Comparison of ENCODE assay signal across 11 cellular contexts in genomic region chr2:134401789-134402188, GRCh38.
A peak's percentile ranks its signal among the peaks of the same experiment; 100 is the strongest.
DNase-seq lines count a peak whose midpoint lies in the region; ATAC-seq and TF ChIP-seq lines count a peak whose summit lies in the region.
"Had no signal": no experiment of that assay in that cellular context is flagged by ENCODE, and none has a peak within 500 bp of the region (broad histone marks: within the 10 kb centered on the region; RNA-seq: fewer than 3 reads in every experiment).

No MANE protein-coding gene starts in this region.

- H3K4me3 ChIP-seq in right cardiac atrium (ENCODE audit: low read length): no peak overlapping the region

- H3K9me3 Mint-ChIP-seq in HFFc6: no peaks in the 10 kb centered on the region
- no peaks in the 10 kb centered on the region for H3K9me3 Mint-ChIP-seq in activated T-helper 17 cell treated with anti-CD3 and anti-CD28 coated beads, Interleukin-2, amount 50 U/mL, for 72 hours
- H3K9me3 Mint-ChIP-seq: activated T-helper 2 cell treated with anti-CD3 and anti-CD28 coated beads, Interferon-gamma antibody, Interleukin-2, Interleukin-4, amounts not matched to agents 10 μg/mL and 5 μg/mL and 100 μg/mL, durations not matched to agents 14 hours and 24 hours and 36 hours; mesothelial cell of epicardium had no signal

- peak overlapping the region; percentile 20; the same call in 1 of the 2 replicates for H3K4me3 Mint-ChIP-seq in HFFc6
- no peak overlapping the region for H3K4me3 Mint-ChIP-seq in activated T-helper 17 cell treated with anti-CD3 and anti-CD28 coated beads, Interleukin-2, amount 50 U/mL, for 72 hours
- H3K4me3 Mint-ChIP-seq: mesothelial cell of epicardium had no signal

- TF ChIP-seq CTCF in HFFc6 (IDR thresholded peaks at IDR 0.05): no peak

- intact Hi-C loops in right cardiac atrium (cut with DNase I): loop anchor here in 2 of 4 donors (5.0 to 10.0 kb wide), 3 partner anchors 147 to 284 kb away; partner anchors contain the start of gene MGAT5 (in 1 of the 2)

- peak overlapping the region; percentile 18 for H3K27ac ChIP-seq in right cardiac atrium (ENCODE audit: low read length)

- H3K36me3 Mint-ChIP-seq in HFFc6 (ENCODE audit: low read depth): peaks cover 32% of the 10 kb centered on the region
- H3K36me3 Mint-ChIP-seq in activated T-helper 17 cell treated with anti-CD3 and anti-CD28 coated beads, Interleukin-2, amount 50 U/mL, for 72 hours (ENCODE audit: low read depth): peaks cover 70% of the 10 kb centered on the region

- no peaks in the 10 kb centered on the region for H3K27me3 ChIP-seq in right cardiac atrium (ENCODE audit: control insufficient read depth, insufficient read depth)

- peaks cover 98% of the 10 kb centered on the region for H3K4me1 Mint-ChIP-seq in HFFc6 (ENCODE audit: low read depth)
- H3K4me1 Mint-ChIP-seq in activated T-helper 17 cell treated with anti-CD3 and anti-CD28 coated beads, Interleukin-2, amount 50 U/mL, for 72 hours: peaks cover 16% of the 10 kb centered on the region

- 27% methylated on average over 2 of the region's 2 CpGs for WGBS in right cardiac atrium

- no peak for ATAC-seq in activated T-helper 17 cell treated with anti-CD3 and anti-CD28 coated beads, Interleukin-2, amount 50 U/mL, for 72 hours (replicated peaks)
- ATAC-seq in right cardiac atrium: peak; percentile 75 to 80
- no peak for ATAC-seq in stimulated activated naive CD8-positive, alpha-beta T cell treated with anti-CD3 and anti-CD28 coated beads, Interleukin-15, Interleukin-2, amounts not matched to agents 100 U/mL and 50 U/mL, for 24 hours

- H3K27ac Mint-ChIP-seq in HFFc6: peak overlapping the region; percentile 97
- H3K27ac Mint-ChIP-seq in activated T-helper 17 cell treated with anti-CD3 and anti-CD28 coated beads, Interleukin-2, amount 50 U/mL, for 72 hours: peak overlapping the region; percentile 70
- H3K27ac Mint-ChIP-seq: activated T-helper 2 cell treated with anti-CD3 and anti-CD28 coated beads, Interferon-gamma antibody, Interleukin-2, Interleukin-4, amounts not matched to agents 10 μg/mL and 5 μg/mL and 100 μg/mL, durations not matched to agents 14 hours and 24 hours and 36 hours; mesothelial cell of epicardium had no signal

- DNase-seq in HFFc6 (peak; percentile 20), right cardiac atrium (peak in 2 of 3 donors; percentile 29 to 51), stromal cell of bone marrow (ENCODE audit: low read depth) (peak; percentile 24), NCI-H524 (lab: John Stamatoyannopoulos, UW) (no peak), NCI-H128 (lab: John Stamatoyannopoulos, UW; ENCODE audit: unreplicated experiment) (no peak)
- no peak for DNase-seq in stimulated activated naive CD8-positive, alpha-beta T cell treated with anti-CD3 and anti-CD28 coated beads, Interleukin-15, Interleukin-2, amounts not matched to agents 100 U/mL and 50 U/mL, for 24 hours
- DNase-seq: Calu3, NCI-H2029 treated with DMSO at 0.1 percent for 48 hours had no signal

- H3K9me3 ChIP-seq in right cardiac atrium (ENCODE audit: control insufficient read depth, low read length): no peaks in the 10 kb centered on the region

- no peaks in the 10 kb centered on the region; the same call in 1 of the 2 replicates for H3K27me3 Mint-ChIP-seq in HFFc6 (ENCODE audit: insufficient read depth)
- H3K27me3 Mint-ChIP-seq in activated T-helper 17 cell treated with anti-CD3 and anti-CD28 coated beads, Interleukin-2, amount 50 U/mL, for 72 hours: no peaks in the 10 kb centered on the region

- H3K4me1 ChIP-seq in right cardiac atrium (ENCODE audit: control insufficient read depth, insufficient read depth, low read length): peaks cover 12% of the 10 kb centered on the region

Comparison
In these comparisons a context has a peak if more than half of its experiments do, and no peak if none do; other contexts are left out.
1. DNase-seq: peak in HFFc6 (single experiment), right cardiac atrium (2 of 3) and stromal cell of bone marrow (single experiment); none in NCI-H524 (0 of 2), stimulated activated naive CD8-positive, alpha-beta T cell treated with anti-CD3 and anti-CD28 coated beads, Interleukin-15, Interleukin-2, amounts not matched to agents 100 U/mL and 50 U/mL, for 24 hours (single experiment) and NCI-H128 (single experiment).
2. ATAC-seq: peak in right cardiac atrium (2 of 2); none in activated T-helper 17 cell treated with anti-CD3 and anti-CD28 coated beads, Interleukin-2, amount 50 U/mL, for 72 hours (single experiment) and stimulated activated naive CD8-positive, alpha-beta T cell treated with anti-CD3 and anti-CD28 coated beads, Interleukin-15, Interleukin-2, amounts not matched to agents 100 U/mL and 50 U/mL, for 24 hours (single experiment).